11 cellular contexts compared by ENCODE assay signal in genomic region chrX:132614297-132614696, GRCh38.
DNase-seq lines count a peak whose midpoint lies in the region; ATAC-seq and TF ChIP-seq lines count a peak whose summit lies in the region.
"Had no signal": no experiment of that assay in that cellular context is flagged by ENCODE, and none has a peak within 500 bp of the region (broad histone marks: within the 10 kb centered on the region; RNA-seq: fewer than 3 reads in every experiment).

No MANE protein-coding gene starts in this region.

- ATAC-seq in right cardiac atrium = no peak
- ATAC-seq: activated CD8-positive, alpha-beta T cell treated with anti-CD3 and anti-CD28 coated beads for 36 hours had no signal

- H3K4me1 ChIP-seq in breast epithelium (no peaks in the 10 kb centered on the region), endodermal cell (ENCODE audit: control insufficient read depth, insufficient read depth, low read length) (peaks cover 3% of the 10 kb centered on the region), right cardiac atrium (ENCODE audit: control insufficient read depth, insufficient read depth, low read length) (no peaks in the 10 kb centered on the region), Peyer's patch (no peaks in the 10 kb centered on the region)

- H3K9ac ChIP-seq in endodermal cell (ENCODE audit: extremely low read depth, low read length, poor library complexity, severe bottlenecking) = no peak overlapping the region

- no peak overlapping the region for H3K4me3 ChIP-seq in breast epithelium
- H3K4me3 ChIP-seq in endodermal cell (ENCODE audit: low read length) = no peak overlapping the region
- H3K4me3 ChIP-seq in right cardiac atrium (ENCODE audit: low read length) = no peak overlapping the region
- H3K4me3 ChIP-seq in Peyer's patch = no peak overlapping the region
- H3K4me3 ChIP-seq: thoracic aorta had no signal

- POLR2A ChIA-PET in MCF 10A (lab: Yijun Ruan, JAX) = interaction anchor here (0.6 kb wide), 1 partner anchor 384 kb away, joined by 3 read pairs; no protein-coding TSS in a partner anchor

- H3K36me3 ChIP-seq in breast epithelium (no peaks in the 10 kb centered on the region), endodermal cell (ENCODE audit: control insufficient read depth, insufficient read depth, low read length) (no peaks in the 10 kb centered on the region), Peyer's patch (no peaks in the 10 kb centered on the region)
- H3K36me3 ChIP-seq: thoracic aorta had no signal

- H3K4me3 Mint-ChIP-seq in MCF 10A (ENCODE audit: unreplicated experiment) (no peak overlapping the region), endodermal cell (no peak overlapping the region), type B pancreatic cell (no peak overlapping the region)
- H3K4me3 Mint-ChIP-seq: activated CD8-positive, alpha-beta T cell treated with anti-CD3 and anti-CD28 coated beads for 36 hours; CD4-positive, CD25-positive, alpha-beta regulatory T cell had no signal

- CTCF ChIA-PET in MCF 10A (lab: Yijun Ruan, JAX) = interaction anchor here (0.6 to 3.9 kb wide), 25 partner anchors 7 to 536 kb away, joined by 3 to 52 read pairs (median 5); partner anchors contain the start of gene RAP2C

- peaks cover 59% of the 10 kb centered on the region for H3K27me3 Mint-ChIP-seq in MCF 10A (ENCODE audit: insufficient read depth, unreplicated experiment)
- H3K27me3 Mint-ChIP-seq in endodermal cell (ENCODE audit: insufficient read depth) = no peaks in the 10 kb centered on the region
- H3K27me3 Mint-ChIP-seq in type B pancreatic cell = no peaks in the 10 kb centered on the region
- H3K27me3 Mint-ChIP-seq: activated CD8-positive, alpha-beta T cell treated with anti-CD3 and anti-CD28 coated beads for 36 hours had no signal

- no peaks in the 10 kb centered on the region for H3K36me3 Mint-ChIP-seq in MCF 10A (ENCODE audit: insufficient read depth, unreplicated experiment)
- H3K36me3 Mint-ChIP-seq in endodermal cell (ENCODE audit: low read depth) = no peaks in the 10 kb centered on the region
- no peaks in the 10 kb centered on the region for H3K36me3 Mint-ChIP-seq in type B pancreatic cell
- H3K36me3 Mint-ChIP-seq: CD4-positive, CD25-positive, alpha-beta regulatory T cell had no signal

- H3K27me3 ChIP-seq in breast epithelium (peaks cover 0 to 49% of the 10 kb centered on the region in 2 donors), endodermal cell (ENCODE audit: control insufficient read depth, insufficient read depth, low read length, poor library complexity, severe bottlenecking) (no peaks in the 10 kb centered on the region), right cardiac atrium (ENCODE audit: control insufficient read depth, insufficient read depth) (no peaks in the 10 kb centered on the region), Peyer's patch (no peaks in the 10 kb centered on the region)

- H3K9me3 ChIP-seq in breast epithelium (no peaks in the 10 kb centered on the region), endodermal cell (ENCODE audit: control insufficient read depth, low read length) (no peaks in the 10 kb centered on the region), right cardiac atrium (ENCODE audit: control insufficient read depth, low read length) (no peaks in the 10 kb centered on the region), Peyer's patch (no peaks in the 10 kb centered on the region)
- H3K9me3 ChIP-seq: thoracic aorta had no signal

- H3K9me3 Mint-ChIP-seq in MCF 10A (ENCODE audit: unreplicated experiment) = no peaks in the 10 kb centered on the region
- no peaks in the 10 kb centered on the region for H3K9me3 Mint-ChIP-seq in endodermal cell
- no peaks in the 10 kb centered on the region for H3K9me3 Mint-ChIP-seq in type B pancreatic cell
- H3K9me3 Mint-ChIP-seq: activated CD8-positive, alpha-beta T cell treated with anti-CD3 and anti-CD28 coated beads for 36 hours; CD4-positive, CD25-positive, alpha-beta regulatory T cell had no signal

- H3K27ac Mint-ChIP-seq in MCF 10A (ENCODE audit: low read depth, unreplicated experiment) = no peak overlapping the region
- H3K27ac Mint-ChIP-seq in endodermal cell = no peak overlapping the region
- H3K27ac Mint-ChIP-seq in type B pancreatic cell = no peak overlapping the region
- H3K27ac Mint-ChIP-seq: activated CD8-positive, alpha-beta T cell treated with anti-CD3 and anti-CD28 coated beads for 36 hours; CD4-positive, CD25-positive, alpha-beta regulatory T cell had no signal

- BruUV-seq in MCF 10A (replicated peaks; lab: Mats Ljungman, UMichigan) = no TSS peak

- WGBS in endodermal cell (ENCODE audit: insufficient coverage in 1 of 2, insufficient read length in 1 of 2), 2 experiments = 83% methylated on average over 6 of the region's 6 CpGs; no CpG with 5 or more reads in 1 of the 2 experiments
- 85% methylated on average over 6 of the region's 6 CpGs for WGBS in right cardiac atrium

- H3K27ac ChIP-seq in breast epithelium (no peak overlapping the region), endodermal cell (ENCODE audit: low read depth, low read length) (no peak overlapping the region), right cardiac atrium (ENCODE audit: low read length) (no peak overlapping the region), Peyer's patch (no peak overlapping the region)
- H3K27ac ChIP-seq: thoracic aorta had no signal

- intact Hi-C loops in MCF 10A (cut with micrococcal nuclease) = loop anchor here (10.0 kb wide), 2 partner anchors 119 to 899 kb away; no protein-coding TSS in a partner anchor
- intact Hi-C loops in breast epithelium (cut with DNase I; ENCODE audit: low total_unique reads) = no loop called here
- intact Hi-C loops in right cardiac atrium (cut with DNase I) = loop anchor here (10.0 kb wide), 2 partner anchors 319 to 389 kb away; no protein-coding TSS in a partner anchor

- no peaks in the 10 kb centered on the region for H3K4me1 Mint-ChIP-seq in MCF 10A (ENCODE audit: insufficient read depth, unreplicated experiment)
- H3K4me1 Mint-ChIP-seq in endodermal cell = peaks cover 16% of the 10 kb centered on the region
- H3K4me1 Mint-ChIP-seq in type B pancreatic cell (ENCODE audit: unreplicated experiment) = peaks cover 8% of the 10 kb centered on the region
- H3K4me1 Mint-ChIP-seq: CD4-positive, CD25-positive, alpha-beta regulatory T cell had no signal

- DNase-seq in MCF 10A (ENCODE audit: unreplicated experiment) (peak; percentile 22), breast epithelium (ENCODE audit: low spot score in 2 of 2) (no peak), NCI-H1048 (lab: John Stamatoyannopoulos, UW) (peak; percentile 0), endodermal cell (peak; percentile 64), type B pancreatic cell (ENCODE audit: extremely low spot score, unreplicated experiment) (no peak), right cardiac atrium (no peak), NCI-H345 (lab: John Stamatoyannopoulos, UW) (no peak), Peyer's patch (no peak)
- DNase-seq: activated CD8-positive, alpha-beta T cell treated with anti-CD3 and anti-CD28 coated beads for 36 hours; CD4-positive, CD25-positive, alpha-beta regulatory T cell had no signal

- TF ChIP-seq POLR2A in breast epithelium (IDR thresholded peaks at IDR 0.05) = no peak
- no peak for TF ChIP-seq POLR2A in Peyer's patch (IDR thresholded peaks at IDR 0.05)

- TF ChIP-seq CTCF in MCF 10A (IDR thresholded peaks at IDR 0.05; ENCODE audit: unreplicated experiment) (no peak), breast epithelium (IDR thresholded peaks at IDR 0.05) (no peak), endodermal cell (conservative IDR thresholded peaks at IDR 0.05) (peak; percentile 82), type B pancreatic cell (conservative IDR thresholded peaks at IDR 0.05) (peak; percentile 64), Peyer's patch (IDR thresholded peaks at IDR 0.05) (no peak)

Comparison
In these comparisons a context has a peak if more than half of its experiments do, and no peak if none do; other contexts are left out.
1. DNase-seq: peak in MCF 10A (single experiment), NCI-H1048 (single experiment) and endodermal cell (single experiment); none in breast epithelium (0 of 2), type B pancreatic cell (single experiment), right cardiac atrium (0 of 3), NCI-H345 (single experiment) and Peyer's patch (0 of 3).
2. CTCF ChIP-seq: peak in endodermal cell (single experiment) and type B pancreatic cell (single experiment); none in MCF 10A (single experiment), breast epithelium (0 of 3) and Peyer's patch (0 of 6).